In the genomic region with DNA sequence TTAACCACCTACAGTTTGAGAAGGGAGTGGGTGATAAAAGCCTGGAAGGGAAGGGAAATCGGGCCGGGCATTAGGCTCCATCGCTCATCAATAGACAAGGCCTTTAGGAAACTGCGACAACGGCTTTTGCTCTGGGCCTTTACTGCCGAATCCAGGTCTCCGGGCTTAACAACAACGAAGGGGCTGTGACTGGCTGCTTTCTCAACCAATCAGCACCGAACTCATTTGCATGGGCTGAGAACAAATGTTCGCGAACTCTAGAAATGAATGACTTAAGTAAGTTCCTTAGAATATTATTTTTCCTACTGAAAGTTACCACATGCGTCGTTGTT, we compare ENCODE assay signal across 8 cellular contexts. TPM values are rescaled to one million over a fixed set of nuclear protein-coding genes. Genes with fewer than 3 reads are reported as not detected.
DNase-seq lines count a peak whose midpoint lies in the region; ATAC-seq, FAIRE-seq and TF ChIP-seq lines count a peak whose summit lies in the region.

No MANE protein-coding gene starts in this region.

- H3K27me3 ChIP-seq in astrocyte (ENCODE audit: insufficient read depth, low read length): no peaks in the 10 kb centered on the region
- no peaks in the 10 kb centered on the region for H3K27me3 ChIP-seq in trophoblast cell (ENCODE audit: insufficient read depth, low read length)

- H3K4me2 ChIP-seq in astrocyte (ENCODE audit: low read length) (peak overlapping the region; percentile 94), trophoblast cell (ENCODE audit: low read length) (peak overlapping the region; percentile 81)

- WGBS in trophoblast cell (ENCODE audit: extremely low coverage, insufficient coverage, insufficient read length): no CpG with 5 or more reads among the region's 13 CpGs

- peak; percentile 50 for FAIRE-seq in astrocyte (lab: Jason Lieb, UNC)

- H3K9me3 ChIP-seq in astrocyte (ENCODE audit: insufficient read depth, low read depth, low read length) (no peaks in the 10 kb centered on the region), trophoblast cell (ENCODE audit: insufficient read depth, low read depth, low read length) (peaks cover 2% of the 10 kb centered on the region)

- no peak overlapping the region for H2BK12ac ChIP-seq in trophoblast cell (ENCODE audit: low read length)

- peak; percentile 88 for DNase-seq in GM12864 (ENCODE audit: low read depth)
- DNase-seq in NCI-H1436 (lab: John Stamatoyannopoulos, UW): peak; percentile 88
- peak; percentile 97 for DNase-seq in SW480 (ENCODE audit: low spot score)
- DNase-seq in astrocyte (ENCODE audit: low read depth): peak; percentile 93
- peak; percentile 83 for DNase-seq in left cardiac atrium
- DNase-seq in trophoblast cell: peak; percentile 84 to 93
- DNase-seq in cortex of kidney (lab: John Stamatoyannopoulos, UW): no peak

- H3K4me3 Mint-ChIP-seq in astrocyte (ENCODE audit: unreplicated experiment): peak overlapping the region; percentile 82

- H2BK5ac ChIP-seq in trophoblast cell (ENCODE audit: low read depth, low read length, poor library complexity): no peak overlapping the region

- intact Hi-C loops in left cardiac atrium (cut with DNase I): no loop called here

- peaks cover 22% of the 10 kb centered on the region for H3K4me1 Mint-ChIP-seq in astrocyte (ENCODE audit: low read depth, unreplicated experiment)

- peak overlapping the region; percentile 22 for H2AFZ ChIP-seq in astrocyte (ENCODE audit: low read depth, low read length)
- H2AFZ ChIP-seq in trophoblast cell (ENCODE audit: insufficient read depth, low read length, poor library complexity): no peak overlapping the region

- H3K79me1 ChIP-seq in trophoblast cell (ENCODE audit: low read length): peaks cover 16% of the 10 kb centered on the region

- peaks cover 3% of the 10 kb centered on the region for H3K36me3 Mint-ChIP-seq in astrocyte (ENCODE audit: low read depth, unreplicated experiment)

- no peaks in the 10 kb centered on the region for H3K27me3 Mint-ChIP-seq in astrocyte (ENCODE audit: low read depth, unreplicated experiment)

- H3K23ac ChIP-seq in trophoblast cell (ENCODE audit: low read length): no peak overlapping the region

- H3K14ac ChIP-seq in trophoblast cell (ENCODE audit: low read length): no peak overlapping the region

- H3K4me3 ChIP-seq in GM12864 (ENCODE audit: low read depth, low read length) (peak overlapping the region; percentile 58; the same call in 1 of the 2 replicates), astrocyte (ENCODE audit: insufficient read depth, low read depth, low read length) (peak overlapping the region; percentile 69), trophoblast cell (ENCODE audit: low read depth, low read length) (no peak overlapping the region)

- no peak overlapping the region for H3K18ac ChIP-seq in trophoblast cell (ENCODE audit: low read length)

- H2AK5ac ChIP-seq in trophoblast cell (ENCODE audit: low read length): no peak overlapping the region

- H3K4me1 ChIP-seq in astrocyte (ENCODE audit: insufficient read depth, low read length): peaks cover 26% of the 10 kb centered on the region
- peaks cover 10 to 15% of the 10 kb centered on the region in 2 experiments for H3K4me1 ChIP-seq in trophoblast cell (ENCODE audit: control insufficient read depth in 1 of 2, insufficient read depth in 2 of 2, low read length in 2 of 2)

- peak overlapping the region; percentile 91 for H3K27ac Mint-ChIP-seq in astrocyte (ENCODE audit: unreplicated experiment)

- no peak overlapping the region for H2BK120ac ChIP-seq in trophoblast cell (ENCODE audit: insufficient read depth, low read length, poor library complexity)

- TF ChIP-seq CTCF in GM12864 (IDR thresholded peaks at IDR 0.05; ENCODE audit: low read depth, low read length, missing control alignments) (no peak), astrocyte (IDR thresholded peaks at IDR 0.05; ENCODE audit: insufficient read depth, low read depth, low read length) (no peak)

- peak overlapping the region; percentile 8 for H4K91ac ChIP-seq in trophoblast cell (ENCODE audit: low read depth, low read length)

- H4K12ac ChIP-seq in trophoblast cell (ENCODE audit: low read depth, low read length): no peak overlapping the region

- peak overlapping the region; percentile 38 for H4K8ac ChIP-seq in trophoblast cell (ENCODE audit: low read depth, low read length)

- H3K4ac ChIP-seq in trophoblast cell (ENCODE audit: low read depth, low read length): no peak overlapping the region

- peaks cover 3% of the 10 kb centered on the region for H3K9me3 Mint-ChIP-seq in astrocyte (ENCODE audit: unreplicated experiment)

- peak overlapping the region; percentile 87 for H3K9ac ChIP-seq in astrocyte (ENCODE audit: low read length)
- no peak overlapping the region for H3K9ac ChIP-seq in trophoblast cell (ENCODE audit: low read length)

- H3K79me2 ChIP-seq in astrocyte (ENCODE audit: insufficient read depth, low read length) (peaks cover 13% of the 10 kb centered on the region), trophoblast cell (ENCODE audit: control insufficient read depth, insufficient read depth, low read length, poor library complexity) (peaks cover 3% of the 10 kb centered on the region)

- H4K20me1 ChIP-seq in astrocyte (ENCODE audit: insufficient read depth, low read length): peaks cover 30% of the 10 kb centered on the region

- H3K27ac ChIP-seq in astrocyte (ENCODE audit: low read depth, low read length) (peak overlapping the region; percentile 86), trophoblast cell (ENCODE audit: low read depth, low read length) (peak overlapping the region; percentile 87)

- H3K36me3 ChIP-seq in astrocyte (ENCODE audit: insufficient read depth, low read length): peaks cover 13% of the 10 kb centered on the region
- peaks cover 29 to 32% of the 10 kb centered on the region in 2 experiments for H3K36me3 ChIP-seq in trophoblast cell (ENCODE audit: control insufficient read depth in 1 of 2, insufficient read depth in 2 of 2, low read length in 2 of 2)

- ATAC-seq in HG02763 (IDR thresholded peaks at IDR 0.05; ENCODE audit: unreplicated experiment) (peak; percentile 26), left cardiac atrium (peak; percentile 57 to 64)

RNA-seq across cellular contexts. Expression of a gene that starts 0.3 kb away (rescaled TPM):
- total RNA-seq in astrocyte: not detected in 2 replicates
- not detected for total RNA-seq in left cardiac atrium
- polyA plus RNA-seq in trophoblast cell (2013): not detected in 2 replicates

RNA-seq across cellular contexts. Expression of a gene that starts 0.5 kb away (rescaled TPM):
- total RNA-seq in astrocyte: 117 and 123 TPM in 2 replicates
- 100 to 1,000 TPM; 249 to 282 TPM for total RNA-seq in left cardiac atrium
- polyA plus RNA-seq in trophoblast cell (2013): 141 and 142 TPM in 2 replicates

RNA-seq across cellular contexts. Expression of a gene that starts 7.8 kb away (rescaled TPM):
- 5.2 and 8.9 TPM in 2 replicates for total RNA-seq in astrocyte
- 10 to 100 TPM; 13.0 to 18.9 TPM for total RNA-seq in left cardiac atrium
- polyA plus RNA-seq in trophoblast cell (2013): 19.7 and 21.5 TPM in 2 replicates

RNA-seq across cellular contexts. Expression of a gene that starts 15.6 kb away (rescaled TPM):
- 94.9 and 97.8 TPM in 2 replicates for total RNA-seq in astrocyte
- total RNA-seq in left cardiac atrium: 10 to 100 TPM; 75.3 to 83.1 TPM
- 123 TPM in 2 replicates for polyA plus RNA-seq in trophoblast cell (2013)

RNA-seq across cellular contexts. Expression of a gene that starts 27.1 kb away (rescaled TPM):
- total RNA-seq in astrocyte (171 and 176 TPM in 2 replicates), left cardiac atrium (100 to 1,000 TPM; 117 to 157 TPM)
- 259 and 271 TPM in 2 replicates for polyA plus RNA-seq in trophoblast cell (2013)
